ENCODE assay signal across 12 cellular contexts in the genomic region with DNA sequence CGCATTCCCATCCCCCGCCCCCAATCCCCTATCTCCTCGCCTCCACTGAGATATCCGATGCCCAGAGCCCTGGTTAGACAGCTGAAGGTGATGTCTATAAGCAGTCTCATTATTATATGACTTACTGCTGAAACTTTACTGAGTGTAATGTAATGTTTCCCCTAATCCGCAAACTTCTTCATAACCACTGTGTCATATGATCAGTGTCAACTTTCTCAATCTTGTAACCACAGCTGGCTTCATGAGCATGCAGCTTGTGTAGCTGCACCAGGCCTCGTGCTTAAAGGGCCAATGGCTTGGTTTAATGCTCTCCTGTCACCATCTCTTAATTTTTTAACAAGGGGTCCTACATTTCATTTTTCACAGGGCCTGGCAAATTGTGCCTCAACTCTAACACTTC. TPM values are rescaled to one million over a fixed set of nuclear protein-coding genes. Genes with fewer than 3 reads are reported as not detected.
A peak's percentile ranks its signal among the peaks of the same experiment; 100 is the strongest.
DNase-seq lines count a peak whose midpoint lies in the region; TF ChIP-seq lines count a peak whose summit lies in the region.
"Had no signal": no experiment of that assay in that cellular context is flagged by ENCODE, and none has a peak within 500 bp of the region (broad histone marks: within the 10 kb centered on the region; RNA-seq: fewer than 3 reads in every experiment).

No MANE protein-coding gene starts in this region.

- H3K4me1 ChIP-seq in cardiac muscle cell (ENCODE audit: low read depth) (peaks cover 12% of the 10 kb centered on the region), stomach (peaks cover 0 to 11% (median 0%) of the 10 kb centered on the region in 4 donors)
- no peaks in the 10 kb centered on the region for H3K4me1 ChIP-seq in CD8-positive, alpha-beta memory T cell (ENCODE audit: insufficient read depth, low read length)
- H3K4me1 ChIP-seq: tibial artery had no signal

- DNase-seq in cardiac muscle cell (ENCODE audit: low read depth in 1 of 2, low spot score in 1 of 2): peak in 1 of 2 donors; percentile 72
- no peak for DNase-seq in cardiac septum (ENCODE audit: low spot score)
- peak; percentile 50 to 92 for DNase-seq in NOMO-1 (lab: John Stamatoyannopoulos, UW; ENCODE audit: unreplicated experiment in 2 of 2)
- DNase-seq in fibroblast of gingiva (ENCODE audit: low read depth): peak; percentile 80
- DNase-seq in type B pancreatic cell (ENCODE audit: extremely low spot score, unreplicated experiment): peak; percentile 18
- no peak for DNase-seq in stomach
- DNase-seq in DMS79 (lab: John Stamatoyannopoulos, UW): no peak
- DNase-seq in CD8-positive, alpha-beta memory T cell: no peak
- DNase-seq: effector CD8-positive, alpha-beta T cell; NCI-H524 treated with DMSO at 0.1 percent for 48 hours; tibial artery had no signal

- TF ChIP-seq CTCF in cardiac muscle cell (IDR thresholded peaks at IDR 0.05; ENCODE audit: low read depth, low read length) (no peak), type B pancreatic cell (conservative IDR thresholded peaks at IDR 0.05) (no peak), stomach (IDR thresholded peaks at IDR 0.05) (no peak)

- H3K27ac ChIP-seq in cardiac muscle cell: peak overlapping the region; percentile 57
- no peak overlapping the region for H3K27ac ChIP-seq in stomach
- H3K27ac ChIP-seq in CD8-positive, alpha-beta memory T cell (ENCODE audit: low read depth, low read length): no peak overlapping the region
- H3K27ac ChIP-seq: tibial artery had no signal

- CTCF ChIA-PET in CD8-positive, alpha-beta memory T cell (lab: Charles Lee): no interaction called here

- no peak overlapping the region for H3K4me3 ChIP-seq in cardiac muscle cell
- H3K4me3 ChIP-seq in stomach: no peak overlapping the region
- H3K4me3 ChIP-seq in CD8-positive, alpha-beta memory T cell (ENCODE audit: low read length): no peak overlapping the region
- H3K4me3 ChIP-seq: tibial artery had no signal

- POLR2A ChIA-PET in CD8-positive, alpha-beta memory T cell (lab: Charles Lee): no interaction called here

- H3K4me3 Mint-ChIP-seq in type B pancreatic cell: no peak overlapping the region
- no peak overlapping the region for H3K4me3 Mint-ChIP-seq in CD8-positive, alpha-beta memory T cell

- H3K27me3 ChIP-seq in cardiac muscle cell (no peaks in the 10 kb centered on the region), stomach (no peaks in the 10 kb centered on the region)
- no peaks in the 10 kb centered on the region for H3K27me3 ChIP-seq in CD8-positive, alpha-beta memory T cell (ENCODE audit: insufficient read depth, low read length, poor library complexity, severe bottlenecking)
- H3K27me3 ChIP-seq: tibial artery had no signal

- H3K9me3 ChIP-seq in cardiac muscle cell (ENCODE audit: low read depth) (no peaks in the 10 kb centered on the region), stomach (no peaks in the 10 kb centered on the region)
- H3K9me3 ChIP-seq in CD8-positive, alpha-beta memory T cell (ENCODE audit: low read length): no peaks in the 10 kb centered on the region
- H3K9me3 ChIP-seq: tibial artery had no signal

- H3K27me3 Mint-ChIP-seq in type B pancreatic cell: no peaks in the 10 kb centered on the region
- peaks cover 8 to 10% of the 10 kb centered on the region in 2 donors for H3K27me3 Mint-ChIP-seq in CD8-positive, alpha-beta memory T cell

- TF ChIP-seq POLR2A in stomach (IDR thresholded peaks at IDR 0.05): no peak

- no peaks in the 10 kb centered on the region for H3K36me3 Mint-ChIP-seq in type B pancreatic cell
- no peaks in the 10 kb centered on the region for H3K36me3 Mint-ChIP-seq in CD8-positive, alpha-beta memory T cell

- no peaks in the 10 kb centered on the region for H3K9me3 Mint-ChIP-seq in type B pancreatic cell
- H3K9me3 Mint-ChIP-seq in CD8-positive, alpha-beta memory T cell: no peaks in the 10 kb centered on the region

- H3K27ac Mint-ChIP-seq in type B pancreatic cell: no peak overlapping the region
- H3K27ac Mint-ChIP-seq in CD8-positive, alpha-beta memory T cell: no peak overlapping the region

- peaks cover 24% of the 10 kb centered on the region for H3K4me1 Mint-ChIP-seq in type B pancreatic cell (ENCODE audit: unreplicated experiment)
- H3K4me1 Mint-ChIP-seq in CD8-positive, alpha-beta memory T cell: peaks cover 0 to 6% (median 0%) of the 10 kb centered on the region in 3 donors

- H3K36me3 ChIP-seq in cardiac muscle cell: no peaks in the 10 kb centered on the region
- no peaks in the 10 kb centered on the region for H3K36me3 ChIP-seq in stomach
- H3K36me3 ChIP-seq in CD8-positive, alpha-beta memory T cell (ENCODE audit: insufficient read depth, low read length): no peaks in the 10 kb centered on the region
- H3K36me3 ChIP-seq: tibial artery had no signal

- no peak for TF ChIP-seq EP300 in stomach (IDR thresholded peaks at IDR 0.05)

- intact Hi-C loops in cardiac septum (cut with DNase I) (no loop called here), stomach (cut with DNase I; ENCODE audit: low total_unique reads) (no loop called here)

- WGBS in stomach, 5 donors: 64 to 70% (median 66%) methylated on average over 6 of the region's 6 CpGs

RNA-seq across cellular contexts. Expression of a gene that starts 8.1 kb away (rescaled TPM):
- not detected in 2 replicates for total RNA-seq in cardiac muscle cell
- polyA plus RNA-seq in cardiac muscle cell: 0.67 and 1.1 TPM in 2 replicates
- 10.5 TPM for total RNA-seq in cardiac septum
- 1.1 TPM in 1 of 2 replicates, not detected in the other for total RNA-seq in type B pancreatic cell (ENCODE audit: low replicate concordance)
- total RNA-seq in stomach: not detected
- 1 to 10 TPM in 1 of 3 donors, under 1 TPM in 1, not detected in 1; 0.35 to 1.1 TPM for polyA plus RNA-seq in stomach
- total RNA-seq in CD8-positive, alpha-beta memory T cell: not detected
- polyA plus RNA-seq in CD8-positive, alpha-beta memory T cell: not detected
- total RNA-seq: kidney epithelial cell had no signal

RNA-seq across cellular contexts. Expression of a gene that starts 53.9 kb away (rescaled TPM):
- total RNA-seq in cardiac muscle cell: 229 and 263 TPM in 2 replicates
- 115 and 159 TPM in 2 replicates for polyA plus RNA-seq in cardiac muscle cell
- total RNA-seq in cardiac septum: 45.7 TPM
- 242 and 342 TPM in 2 replicates for total RNA-seq in type B pancreatic cell (ENCODE audit: low replicate concordance)
- 100 to 1,000 TPM in 2 of 5 donors, 10 to 100 TPM in 3; 32.7 to 126 (median 88.8) TPM for total RNA-seq in stomach
- 10 to 100 TPM; 90.0 to 96.7 (median 91.7) TPM for polyA plus RNA-seq in stomach
- 100 to 1,000 TPM; 169 to 175 TPM for total RNA-seq in CD8-positive, alpha-beta memory T cell
- 21.4 TPM for polyA plus RNA-seq in CD8-positive, alpha-beta memory T cell

Comparison
In these comparisons a context has a peak if more than half of its experiments do, and no peak if none do; other contexts are left out.
1. DNase-seq: peak in NOMO-1 (2 of 2), fibroblast of gingiva (single experiment) and type B pancreatic cell (single experiment); none in cardiac septum (single experiment), stomach (single experiment), DMS79 (single experiment) and CD8-positive, alpha-beta memory T cell (0 of 5).